Comparison of ENCODE assay signal across 1 cellular context in genomic region chr10:95635319-95635733, GRCh38.
TF ChIP-seq lines count a peak whose summit lies in the region.

No MANE protein-coding gene starts in this region.

TF ChIP-seq in HepG2, 621 proteins besides CTCF, POLR2A, EP300 and RAD21 (continued from another document and continues in another):
- TF ChIP-seq SMAD1 (CRISPR knock-in tag; IDR thresholded peaks at IDR 0.05; ENCODE audit: borderline replicate concordance, low read depth) (no peak), ZNF609 (CRISPR knock-in tag; IDR thresholded peaks at IDR 0.05; ENCODE audit: borderline replicate concordance) (0 out of 2 replicates have a peak, but pooled peaks have one; percentile 64), ZNF652 (CRISPR knock-in tag; IDR thresholded peaks at IDR 0.05; ENCODE audit: borderline replicate concordance, low read depth) (no peak), TBX2 (CRISPR knock-in tag; IDR thresholded peaks at IDR 0.05; ENCODE audit: borderline replicate concordance) (peak; percentile 87), ZNF484 (CRISPR knock-in tag; IDR thresholded peaks at IDR 0.05; ENCODE audit: borderline replicate concordance, low read depth) (no peak), ZNF20 (CRISPR knock-in tag; IDR thresholded peaks at IDR 0.05) (no peak), ISL2 (CRISPR knock-in tag; IDR thresholded peaks at IDR 0.05) (peak; percentile 97), MEF2D (CRISPR knock-in tag; IDR thresholded peaks at IDR 0.05) (peak; percentile 97), HNF4A (CRISPR knock-in tag; IDR thresholded peaks at IDR 0.05) (peak; percentile 87), POLR2AphosphoS2 (IDR thresholded peaks at IDR 0.05; ENCODE audit: low read depth, low read length) (no peak), ETV5 (CRISPR knock-in tag; IDR thresholded peaks at IDR 0.05; ENCODE audit: borderline replicate concordance) (peak; percentile 46; the same call in 1 of the 2 replicates), ZNF567 (CRISPR knock-in tag; IDR thresholded peaks at IDR 0.05; ENCODE audit: borderline replicate concordance) (no peak), NCOA1 (CRISPR knock-in tag; IDR thresholded peaks at IDR 0.05) (0 out of 2 replicates have a peak, but pooled peaks have one; percentile 36), ZNF367 (CRISPR knock-in tag; IDR thresholded peaks at IDR 0.05; ENCODE audit: borderline replicate concordance) (no peak), TGIF2 (CRISPR knock-in tag; IDR thresholded peaks at IDR 0.05) (0 out of 2 replicates have a peak, but pooled peaks have one; percentile 6), ATRX (CRISPR knock-in tag; IDR thresholded peaks at IDR 0.05; ENCODE audit: borderline replicate concordance) (no peak), FOSL1 (CRISPR knock-in tag; IDR thresholded peaks at IDR 0.05; ENCODE audit: borderline replicate concordance) (no peak), AGO2 (optimal IDR thresholded peaks at IDR 0.05; ENCODE audit: low read depth, low read length) (no peak), SMAD3 (CRISPR knock-in tag; IDR thresholded peaks at IDR 0.05) (no peak), ZNF574 (CRISPR knock-in tag; IDR thresholded peaks at IDR 0.05) (no peak), MED13 (CRISPR knock-in tag; IDR thresholded peaks at IDR 0.05) (peak; percentile 46; the same call in 1 of the 2 replicates), HINFP (CRISPR knock-in tag; IDR thresholded peaks at IDR 0.05; ENCODE audit: low read depth) (no peak), FOXJ3 (CRISPR knock-in tag; IDR thresholded peaks at IDR 0.05; ENCODE audit: borderline replicate concordance) (peak; percentile 36; the same call in 1 of the 2 replicates), TCF12 (IDR thresholded peaks at IDR 0.05) (no peak), TCF12 (CRISPR knock-in tag; IDR thresholded peaks at IDR 0.05) (peak; percentile 54; the same call in 1 of the 2 replicates), SMARCE1 (IDR thresholded peaks at IDR 0.05; ENCODE audit: borderline replicate concordance) (no peak), NR3C1 (CRISPR knock-in tag; IDR thresholded peaks at IDR 0.05) (no peak), GATAD2A (CRISPR knock-in tag; IDR thresholded peaks at IDR 0.05) (peak; percentile 93), ZNF232 (CRISPR knock-in tag; IDR thresholded peaks at IDR 0.05; ENCODE audit: borderline replicate concordance) (no peak), REXO4 (CRISPR knock-in tag; IDR thresholded peaks at IDR 0.05; ENCODE audit: borderline replicate concordance) (no peak), ZSCAN31 (CRISPR knock-in tag; IDR thresholded peaks at IDR 0.05; ENCODE audit: low read depth) (no peak), CBX5 (CRISPR knock-in tag; IDR thresholded peaks at IDR 0.05; ENCODE audit: borderline replicate concordance) (no peak), ZNF138 (CRISPR knock-in tag; IDR thresholded peaks at IDR 0.05; ENCODE audit: low read depth) (no peak), HNRNPH1 (optimal IDR thresholded peaks at IDR 0.05; ENCODE audit: low read depth, low read length) (no peak), MTERF4 (CRISPR knock-in tag; IDR thresholded peaks at IDR 0.05) (no peak), PHB2 (IDR thresholded peaks at IDR 0.05; ENCODE audit: partially characterized antibody) (no peak), GATAD1 (CRISPR knock-in tag; IDR thresholded peaks at IDR 0.05) (0 out of 2 replicates have a peak, but pooled peaks have one; percentile 30), ZNF720 (CRISPR knock-in tag; IDR thresholded peaks at IDR 0.05) (no peak), HCFC1 (IDR thresholded peaks at IDR 0.05; ENCODE audit: low read depth, low read length) (no peak), ZBTB38 (CRISPR knock-in tag; IDR thresholded peaks at IDR 0.05) (no peak)
- TF ChIP-seq, protein P1, sequence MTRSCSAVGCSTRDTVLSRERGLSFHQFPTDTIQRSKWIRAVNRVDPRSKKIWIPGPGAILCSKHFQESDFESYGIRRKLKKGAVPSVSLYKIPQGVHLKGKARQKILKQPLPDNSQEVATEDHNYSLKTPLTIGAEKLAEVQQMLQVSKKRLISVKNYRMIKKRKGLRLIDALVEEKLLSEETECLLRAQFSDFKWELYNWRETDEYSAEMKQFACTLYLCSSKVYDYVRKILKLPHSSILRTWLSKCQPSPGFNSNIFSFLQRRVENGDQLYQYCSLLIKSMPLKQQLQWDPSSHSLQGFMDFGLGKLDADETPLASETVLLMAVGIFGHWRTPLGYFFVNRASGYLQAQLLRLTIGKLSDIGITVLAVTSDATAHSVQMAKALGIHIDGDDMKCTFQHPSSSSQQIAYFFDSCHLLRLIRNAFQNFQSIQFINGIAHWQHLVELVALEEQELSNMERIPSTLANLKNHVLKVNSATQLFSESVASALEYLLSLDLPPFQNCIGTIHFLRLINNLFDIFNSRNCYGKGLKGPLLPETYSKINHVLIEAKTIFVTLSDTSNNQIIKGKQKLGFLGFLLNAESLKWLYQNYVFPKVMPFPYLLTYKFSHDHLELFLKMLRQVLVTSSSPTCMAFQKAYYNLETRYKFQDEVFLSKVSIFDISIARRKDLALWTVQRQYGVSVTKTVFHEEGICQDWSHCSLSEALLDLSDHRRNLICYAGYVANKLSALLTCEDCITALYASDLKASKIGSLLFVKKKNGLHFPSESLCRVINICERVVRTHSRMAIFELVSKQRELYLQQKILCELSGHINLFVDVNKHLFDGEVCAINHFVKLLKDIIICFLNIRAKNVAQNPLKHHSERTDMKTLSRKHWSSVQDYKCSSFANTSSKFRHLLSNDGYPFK (CRISPR knock-in tag; IDR thresholded peaks at IDR 0.05; ENCODE audit: borderline replicate concordance), result no peak
- TF ChIP-seq, protein P2, sequence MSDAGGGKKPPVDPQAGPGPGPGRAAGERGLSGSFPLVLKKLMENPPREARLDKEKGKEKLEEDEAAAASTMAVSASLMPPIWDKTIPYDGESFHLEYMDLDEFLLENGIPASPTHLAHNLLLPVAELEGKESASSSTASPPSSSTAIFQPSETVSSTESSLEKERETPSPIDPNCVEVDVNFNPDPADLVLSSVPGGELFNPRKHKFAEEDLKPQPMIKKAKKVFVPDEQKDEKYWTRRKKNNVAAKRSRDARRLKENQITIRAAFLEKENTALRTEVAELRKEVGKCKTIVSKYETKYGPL (CRISPR knock-in tag; IDR thresholded peaks at IDR 0.05), result no peak
- TF ChIP-seq, protein P3, sequence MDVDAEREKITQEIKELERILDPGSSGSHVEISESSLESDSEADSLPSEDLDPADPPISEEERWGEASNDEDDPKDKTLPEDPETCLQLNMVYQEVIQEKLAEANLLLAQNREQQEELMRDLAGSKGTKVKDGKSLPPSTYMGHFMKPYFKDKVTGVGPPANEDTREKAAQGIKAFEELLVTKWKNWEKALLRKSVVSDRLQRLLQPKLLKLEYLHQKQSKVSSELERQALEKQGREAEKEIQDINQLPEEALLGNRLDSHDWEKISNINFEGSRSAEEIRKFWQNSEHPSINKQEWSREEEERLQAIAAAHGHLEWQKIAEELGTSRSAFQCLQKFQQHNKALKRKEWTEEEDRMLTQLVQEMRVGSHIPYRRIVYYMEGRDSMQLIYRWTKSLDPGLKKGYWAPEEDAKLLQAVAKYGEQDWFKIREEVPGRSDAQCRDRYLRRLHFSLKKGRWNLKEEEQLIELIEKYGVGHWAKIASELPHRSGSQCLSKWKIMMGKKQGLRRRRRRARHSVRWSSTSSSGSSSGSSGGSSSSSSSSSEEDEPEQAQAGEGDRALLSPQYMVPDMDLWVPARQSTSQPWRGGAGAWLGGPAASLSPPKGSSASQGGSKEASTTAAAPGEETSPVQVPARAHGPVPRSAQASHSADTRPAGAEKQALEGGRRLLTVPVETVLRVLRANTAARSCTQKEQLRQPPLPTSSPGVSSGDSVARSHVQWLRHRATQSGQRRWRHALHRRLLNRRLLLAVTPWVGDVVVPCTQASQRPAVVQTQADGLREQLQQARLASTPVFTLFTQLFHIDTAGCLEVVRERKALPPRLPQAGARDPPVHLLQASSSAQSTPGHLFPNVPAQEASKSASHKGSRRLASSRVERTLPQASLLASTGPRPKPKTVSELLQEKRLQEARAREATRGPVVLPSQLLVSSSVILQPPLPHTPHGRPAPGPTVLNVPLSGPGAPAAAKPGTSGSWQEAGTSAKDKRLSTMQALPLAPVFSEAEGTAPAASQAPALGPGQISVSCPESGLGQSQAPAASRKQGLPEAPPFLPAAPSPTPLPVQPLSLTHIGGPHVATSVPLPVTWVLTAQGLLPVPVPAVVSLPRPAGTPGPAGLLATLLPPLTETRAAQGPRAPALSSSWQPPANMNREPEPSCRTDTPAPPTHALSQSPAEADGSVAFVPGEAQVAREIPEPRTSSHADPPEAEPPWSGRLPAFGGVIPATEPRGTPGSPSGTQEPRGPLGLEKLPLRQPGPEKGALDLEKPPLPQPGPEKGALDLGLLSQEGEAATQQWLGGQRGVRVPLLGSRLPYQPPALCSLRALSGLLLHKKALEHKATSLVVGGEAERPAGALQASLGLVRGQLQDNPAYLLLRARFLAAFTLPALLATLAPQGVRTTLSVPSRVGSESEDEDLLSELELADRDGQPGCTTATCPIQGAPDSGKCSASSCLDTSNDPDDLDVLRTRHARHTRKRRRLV (CRISPR knock-in tag; IDR thresholded peaks at IDR 0.05), result no peak
- TF ChIP-seq, protein P4, sequence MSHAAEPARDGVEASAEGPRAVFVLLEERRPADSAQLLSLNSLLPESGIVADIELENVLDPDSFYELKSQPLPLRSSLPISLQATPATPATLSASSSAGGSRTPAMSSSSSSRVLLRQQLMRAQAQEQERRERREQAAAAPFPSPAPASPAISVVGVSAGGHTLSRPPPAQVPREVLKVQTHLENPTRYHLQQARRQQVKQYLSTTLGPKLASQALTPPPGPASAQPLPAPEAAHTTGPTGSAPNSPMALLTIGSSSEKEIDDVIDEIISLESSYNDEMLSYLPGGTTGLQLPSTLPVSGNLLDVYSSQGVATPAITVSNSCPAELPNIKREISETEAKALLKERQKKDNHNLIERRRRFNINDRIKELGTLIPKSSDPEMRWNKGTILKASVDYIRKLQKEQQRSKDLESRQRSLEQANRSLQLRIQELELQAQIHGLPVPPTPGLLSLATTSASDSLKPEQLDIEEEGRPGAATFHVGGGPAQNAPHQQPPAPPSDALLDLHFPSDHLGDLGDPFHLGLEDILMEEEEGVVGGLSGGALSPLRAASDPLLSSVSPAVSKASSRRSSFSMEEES (CRISPR knock-in tag; IDR thresholded peaks at IDR 0.05), result no peak
